1 cellular context compared by ENCODE assay signal in the genomic region with DNA sequence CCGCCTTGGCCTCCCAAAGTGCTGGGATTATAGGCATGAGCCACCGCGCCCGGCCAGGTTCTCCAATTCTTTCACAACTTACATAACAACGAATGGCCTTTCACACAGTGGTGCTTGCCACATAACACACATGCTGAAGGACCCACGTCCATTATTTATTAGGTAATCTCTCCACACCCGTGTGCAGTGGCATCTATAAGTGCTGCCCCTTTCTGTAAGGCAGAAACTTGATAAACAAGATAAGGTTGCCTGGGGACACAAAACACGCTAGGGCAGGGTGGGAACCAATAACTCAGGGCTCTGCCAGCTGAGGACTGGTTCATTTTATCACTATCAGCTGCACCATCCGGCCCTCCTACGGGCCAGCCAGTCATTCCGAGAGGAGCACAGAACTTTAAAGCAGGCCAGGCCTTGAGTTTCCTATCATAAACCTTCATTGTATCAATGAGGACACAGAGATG.
TF ChIP-seq lines count a peak whose summit lies in the region.

No MANE protein-coding gene starts in this region.

TF ChIP-seq in HepG2, 621 proteins besides CTCF, POLR2A, EP300 and RAD21:
- TF ChIP-seq ZNF75D (CRISPR knock-in tag; IDR thresholded peaks at IDR 0.05; ENCODE audit: borderline replicate concordance) (no peak), ZNF430 (CRISPR knock-in tag; IDR thresholded peaks at IDR 0.05) (no peak), KMT2B (CRISPR knock-in tag; IDR thresholded peaks at IDR 0.05) (no peak), SMAD1 (CRISPR knock-in tag; IDR thresholded peaks at IDR 0.05; ENCODE audit: borderline replicate concordance, low read depth) (no peak), ZNF7 (CRISPR knock-in tag; IDR thresholded peaks at IDR 0.05) (no peak), AHR (CRISPR knock-in tag; IDR thresholded peaks at IDR 0.05) (no peak)
- TF ChIP-seq, protein P1, sequence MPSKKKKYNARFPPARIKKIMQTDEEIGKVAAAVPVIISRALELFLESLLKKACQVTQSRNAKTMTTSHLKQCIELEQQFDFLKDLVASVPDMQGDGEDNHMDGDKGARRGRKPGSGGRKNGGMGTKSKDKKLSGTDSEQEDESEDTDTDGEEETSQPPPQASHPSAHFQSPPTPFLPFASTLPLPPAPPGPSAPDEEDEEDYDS (CRISPR knock-in tag; IDR thresholded peaks at IDR 0.05) = no peak
